In the genomic region with DNA sequence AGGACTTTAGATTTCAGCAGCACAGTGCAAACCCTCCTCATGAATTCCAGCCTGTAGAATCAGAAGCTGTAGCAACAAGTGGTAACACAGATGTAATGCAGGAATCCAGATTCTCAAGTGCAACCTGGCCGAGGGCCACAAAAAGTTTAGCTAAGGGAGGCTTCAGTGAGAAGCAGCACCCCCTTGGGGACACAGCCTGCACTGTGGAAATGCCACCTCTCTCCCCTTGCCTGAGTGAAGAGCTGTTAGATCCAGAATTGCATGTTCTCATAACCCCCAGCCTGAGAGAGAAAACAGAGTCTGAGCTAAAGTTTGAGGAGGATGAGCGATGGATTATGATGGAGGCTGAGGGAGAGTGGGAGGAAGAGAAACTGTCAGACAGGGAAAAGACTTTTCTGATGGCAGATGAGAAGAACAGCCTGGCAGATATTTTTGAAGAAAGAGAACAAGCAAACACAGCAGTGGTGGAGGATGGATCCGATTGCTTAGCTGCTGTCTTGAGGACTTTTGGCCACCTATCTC, we compare ENCODE assay signal across 8 cellular contexts.
DNase-seq lines count a peak whose midpoint lies in the region; ATAC-seq and TF ChIP-seq lines count a peak whose summit lies in the region.

No MANE protein-coding gene starts in this region.

- no peak for TF ChIP-seq POLR2A in erythroblast (IDR thresholded peaks at IDR 0.05; ENCODE audit: low read length)

- peak; percentile 49 for ATAC-seq in stimulated activated effector memory CD8-positive, alpha-beta T cell treated with anti-CD3 and anti-CD28 coated beads, Interleukin-12 subunit alpha, Interleukin-12 subunit beta, amount 100 ng/mL, for 72 hours
- ATAC-seq in GM18861 (IDR thresholded peaks at IDR 0.05; ENCODE audit: unreplicated experiment): no peak

- H3K27me3 ChIP-seq in muscle layer of duodenum (ENCODE audit: low read depth, low read length): no peaks in the 10 kb centered on the region

- peak overlapping the region; percentile 71 to 89 for H3K4me3 ChIP-seq in muscle layer of duodenum (ENCODE audit: low read depth in 1 of 2, low read length in 2 of 2)

- H3K27ac Mint-ChIP-seq in stimulated activated effector memory CD8-positive, alpha-beta T cell treated with anti-CD3 and anti-CD28 coated beads, Interleukin-12 subunit alpha, Interleukin-12 subunit beta, amount 100 ng/mL, for 72 hours: peak overlapping the region; percentile 32

- peaks cover 66% of the 10 kb centered on the region for H3K36me3 Mint-ChIP-seq in stimulated activated effector memory CD8-positive, alpha-beta T cell treated with anti-CD3 and anti-CD28 coated beads, Interleukin-12 subunit alpha, Interleukin-12 subunit beta, amount 100 ng/mL, for 72 hours

- peak overlapping the region; percentile 87 for H3K27ac ChIP-seq in muscle layer of duodenum (ENCODE audit: low read length)

- peaks cover 5 to 13% of the 10 kb centered on the region in 2 donors for H3K36me3 ChIP-seq in muscle layer of duodenum (ENCODE audit: control insufficient read depth in 1 of 2, insufficient read depth in 2 of 2, low read length in 2 of 2)

- no peaks in the 10 kb centered on the region for H3K9me3 Mint-ChIP-seq in stimulated activated effector memory CD8-positive, alpha-beta T cell treated with anti-CD3 and anti-CD28 coated beads, Interleukin-12 subunit alpha, Interleukin-12 subunit beta, amount 100 ng/mL, for 72 hours

- peaks cover 42 to 80% of the 10 kb centered on the region in 2 donors for H3K4me1 ChIP-seq in muscle layer of duodenum (ENCODE audit: control insufficient read depth in 1 of 2, insufficient read depth in 2 of 2, low read length in 2 of 2)

- no peaks in the 10 kb centered on the region for H3K9me3 ChIP-seq in muscle layer of duodenum (ENCODE audit: control insufficient read depth in 1 of 2, low read length in 2 of 2)

- DNase-seq in activated CD4-positive, CD25-positive, alpha-beta regulatory T cell (lab: John Stamatoyannopoulos, UW): peak in 3 of 4 experiments; percentile 18 to 30 (median 23)
- no peak for DNase-seq in activated CD4-positive, CD25-positive, alpha-beta regulatory T cell treated with anti-CD3 and anti-CD28 coated beads, Interleukin-2, amount 50 U/mL, for 72 hours
- DNase-seq in NCI-H526 treated with DMSO at 0.1 percent for 48 hours (lab: John Stamatoyannopoulos, UW) (peak; percentile 51), erythroblast (lab: John Stamatoyannopoulos, UW) (peak; percentile 83)
- peak; percentile 64 for DNase-seq in activated CD8-positive, alpha-beta memory T cell treated with anti-CD3 and anti-CD28 coated beads, Interleukin-2, amount 50 U/mL, for 4 hours
- peak in 1 of 2 donors; percentile 68 for DNase-seq in stimulated activated effector memory CD8-positive, alpha-beta T cell treated with anti-CD3 and anti-CD28 coated beads, Interleukin-12 subunit alpha, Interleukin-12 subunit beta, amount 100 ng/mL, for 72 hours (ENCODE audit: low spot score in 2 of 2)

- peaks cover 49% of the 10 kb centered on the region for H3K4me1 Mint-ChIP-seq in stimulated activated effector memory CD8-positive, alpha-beta T cell treated with anti-CD3 and anti-CD28 coated beads, Interleukin-12 subunit alpha, Interleukin-12 subunit beta, amount 100 ng/mL, for 72 hours

- no peak overlapping the region for H3K4me3 Mint-ChIP-seq in stimulated activated effector memory CD8-positive, alpha-beta T cell treated with anti-CD3 and anti-CD28 coated beads, Interleukin-12 subunit alpha, Interleukin-12 subunit beta, amount 100 ng/mL, for 72 hours
